1 cellular context compared by ENCODE assay signal in genomic region chr5:57277085-57277484, GRCh38.
TF ChIP-seq lines count a peak whose summit lies in the region.

No MANE protein-coding gene starts in this region.

TF ChIP-seq in GM23338, 12 proteins besides CTCF, POLR2A, EP300 and RAD21 (continued from another document):
- TF ChIP-seq ZNF462 (CRISPR knock-in tag; IDR thresholded peaks at IDR 0.05) (no peak), EZH2 (IDR thresholded peaks at IDR 0.05; ENCODE audit: low read depth, unreplicated experiment) (no peak), POLR2AphosphoS5 (IDR thresholded peaks at IDR 0.05; ENCODE audit: low read depth) (no peak)
TF ChIP-seq in GM23338: peak in this region for 0.
